Comparison of ENCODE assay signal across 10 cellular contexts in genomic region chr2:128536925-128537620, GRCh38.
DNase-seq lines count a peak whose midpoint lies in the region; ATAC-seq and TF ChIP-seq lines count a peak whose summit lies in the region.
"Had no signal": no experiment of that assay in that cellular context is flagged by ENCODE, and none has a peak within 500 bp of the region (broad histone marks: within the 10 kb centered on the region; RNA-seq: fewer than 3 reads in every experiment).

No MANE protein-coding gene starts in this region.

- no peak for TF ChIP-seq EP300 in upper lobe of left lung (IDR thresholded peaks at IDR 0.05)

- peaks cover 6% of the 10 kb centered on the region for H3K9me3 Mint-ChIP-seq in neural crest cell

- H3K9me3 ChIP-seq in upper lobe of left lung: no peaks in the 10 kb centered on the region
- H3K9me3 ChIP-seq: right atrium auricular region had no signal

- peaks cover 34% of the 10 kb centered on the region for H3K4me1 Mint-ChIP-seq in neural crest cell

- DNase-seq in EL (peak; percentile 94), M059J (ENCODE audit: low read depth) (peak; percentile 92), brain pericyte (ENCODE audit: low read depth, low spot score) (peak; percentile 99), neural crest cell (ENCODE audit: low read depth, low spot score) (no peak), upper lobe of left lung (no peak), NCI-H446 (lab: John Stamatoyannopoulos, UW) (no peak), NCI-H2227 (lab: John Stamatoyannopoulos, UW; ENCODE audit: unreplicated experiment) (no peak)

- peak overlapping the region; percentile 39 for H3K4me3 Mint-ChIP-seq in neural crest cell

- H3K36me3 ChIP-seq in upper lobe of left lung: no peaks in the 10 kb centered on the region
- H3K36me3 ChIP-seq: right atrium auricular region had no signal

- H3K4me1 ChIP-seq in upper lobe of left lung: no peaks in the 10 kb centered on the region
- H3K4me1 ChIP-seq: right atrium auricular region had no signal

- no peak for TF ChIP-seq POLR2A in upper lobe of left lung (IDR thresholded peaks at IDR 0.05)

- peak overlapping the region; percentile 96 for H3K27ac Mint-ChIP-seq in neural crest cell (ENCODE audit: unreplicated experiment)

- no peak for TF ChIP-seq CTCF in neural crest cell (conservative IDR thresholded peaks at IDR 0.05)
- TF ChIP-seq CTCF in upper lobe of left lung (IDR thresholded peaks at IDR 0.05): no peak

- no peak overlapping the region for H3K27ac ChIP-seq in upper lobe of left lung
- H3K27ac ChIP-seq: right atrium auricular region, VCaP had no signal

- ATAC-seq in upper lobe of left lung (ENCODE audit: low FRiP score in 2 of 2) (no peak), HG03521 (IDR thresholded peaks at IDR 0.05; ENCODE audit: unreplicated experiment) (no peak)

- no peaks in the 10 kb centered on the region for H3K27me3 Mint-ChIP-seq in neural crest cell (ENCODE audit: low read depth)

- H3K4me3 ChIP-seq in upper lobe of left lung: no peak overlapping the region
- H3K4me3 ChIP-seq: right atrium auricular region had no signal

- no peaks in the 10 kb centered on the region for H3K36me3 Mint-ChIP-seq in neural crest cell (ENCODE audit: low read depth)

- no peaks in the 10 kb centered on the region for H3K27me3 ChIP-seq in upper lobe of left lung
- H3K27me3 ChIP-seq: right atrium auricular region had no signal

- 71 to 77% methylated on average over 14 of the region's 14 CpGs for WGBS in upper lobe of left lung, 2 donors

Comparison
In these comparisons a context has a peak if more than half of its experiments do, and no peak if none do; other contexts are left out.
1. DNase-seq: peak in EL (single experiment), M059J (single experiment) and brain pericyte (single experiment); none in neural crest cell (single experiment), upper lobe of left lung (0 of 2), NCI-H446 (0 of 2) and NCI-H2227 (single experiment).